In genomic region chr1:200620273-200621131, GRCh38 we compare ENCODE assay signal across 1 cellular context.
A peak's percentile ranks its signal among the peaks of the same experiment; 100 is the strongest.
TF ChIP-seq lines count a peak whose summit lies in the region.

TSS of gene KIF14 (minus strand) at chr1:200620751. CDS start at chr1:200618723, 2,028 bp downstream.

TF ChIP-seq in GM12878, 131 proteins besides CTCF, POLR2A, EP300 and RAD21 (continued from another document):
- peak; percentile 60 for TF ChIP-seq RUNX3 (IDR thresholded peaks at IDR 0.05; ENCODE audit: low read length)
- no peak; the same call in 1 of the 2 replicates for TF ChIP-seq STAT1 (conservative IDR thresholded peaks at IDR 0.05)
